In the genomic region with DNA sequence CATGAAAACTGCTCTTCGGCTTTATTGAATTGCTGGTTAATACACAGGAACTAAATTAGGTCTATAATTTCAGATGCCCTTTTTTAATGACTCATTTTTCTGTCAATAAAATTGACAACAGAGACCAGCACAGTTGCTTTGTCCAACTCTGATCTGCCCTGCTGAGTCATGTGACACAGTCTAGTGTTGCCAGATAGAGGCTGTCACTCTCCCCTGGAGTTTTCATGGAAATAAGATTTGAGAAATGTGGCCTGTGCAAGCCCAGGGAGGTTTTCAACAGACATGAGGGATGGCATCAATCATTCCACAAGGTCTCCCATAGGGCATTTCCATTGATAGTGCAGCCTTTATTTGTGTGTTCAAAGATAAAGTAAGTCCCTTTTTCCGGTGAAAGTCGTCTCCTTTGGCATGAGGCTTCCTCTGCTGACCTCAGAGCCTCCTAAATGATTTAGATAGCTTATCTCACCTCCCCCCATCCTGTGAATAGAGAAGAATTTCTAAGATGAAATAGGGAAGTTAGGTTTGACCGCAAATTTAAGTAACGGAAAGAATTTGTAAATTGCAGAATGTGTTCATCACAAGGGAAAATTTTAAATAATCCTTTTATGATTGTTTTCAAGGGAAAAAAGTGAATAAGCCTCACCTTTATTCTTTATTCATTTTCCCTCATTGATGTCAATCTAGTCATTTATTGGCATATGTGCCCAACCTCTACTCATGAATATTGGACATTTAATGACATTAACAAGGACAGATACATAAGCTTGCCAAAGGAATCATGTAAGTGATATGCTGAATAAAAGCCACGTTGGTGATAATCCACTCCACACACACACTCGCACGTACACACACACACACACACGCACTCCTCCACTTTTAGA, we compare ENCODE assay signal across 11 cellular contexts.
DNase-seq lines count a peak whose midpoint lies in the region; ATAC-seq, FAIRE-seq and TF ChIP-seq lines count a peak whose summit lies in the region.
"Had no signal": no experiment of that assay in that cellular context is flagged by ENCODE, and none has a peak within 500 bp of the region (broad histone marks: within the 10 kb centered on the region; RNA-seq: fewer than 3 reads in every experiment).

No MANE protein-coding gene starts in this region.

- no peak for TF ChIP-seq POLR2A in A549 (IDR thresholded peaks at IDR 0.05; ENCODE audit: low read length)

- CTCF ChIA-PET in A549 (lab: Yijun Ruan, JAX) (no interaction called here), PC-3 (lab: Charles Lee) (no interaction called here)

- TF ChIP-seq EP300 in A549 (IDR thresholded peaks at IDR 0.05) = no peak

- H3K4me1 ChIP-seq in A549 (peaks cover 9% of the 10 kb centered on the region; the same call in 1 of the 3 replicates), PC-3 (ENCODE audit: insufficient read depth, low read length) (peaks cover 12% of the 10 kb centered on the region)

- no peaks in the 10 kb centered on the region for H3F3A ChIP-seq in PC-3 (ENCODE audit: low read length, unreplicated experiment)

- H3K9me2 ChIP-seq in PC-3 (replicated peaks; ENCODE audit: low read length) = no peaks in the 10 kb centered on the region

- H2AFZ ChIP-seq in PC-3 (ENCODE audit: low read length) = no peak overlapping the region

- no peak for TF ChIP-seq RAD21 in A549 (conservative IDR thresholded peaks at IDR 0.05 in 1 of 2, IDR thresholded peaks at IDR 0.05 in 1 of 2)

- H3K9me3 ChIP-seq in A549 = no peaks in the 10 kb centered on the region
- no peaks in the 10 kb centered on the region for H3K9me3 ChIP-seq in PC-3 (ENCODE audit: low read length)

- no peak for FAIRE-seq in A549 (lab: Jason Lieb, UNC)

- ATAC-seq in A549 (no peak; a peak in 1 of 6 replicates), GM21447 (IDR thresholded peaks at IDR 0.05; ENCODE audit: unreplicated experiment) (peak; percentile 57), PC-3 (peak; percentile 42)
- ATAC-seq: Right ventricle myocardium inferior had no signal

- H4K20me1 ChIP-seq in PC-3 (ENCODE audit: low read length) = no peaks in the 10 kb centered on the region

- no peaks in the 10 kb centered on the region for H3K36me3 ChIP-seq in PC-3 (ENCODE audit: low read depth, low read length)

- 78% methylated on average over 9 of the region's 9 CpGs for WGBS in A549 (ENCODE audit: missing lambda C conversion rate)

- BruUV-seq in PC-3 (replicated peaks; lab: Mats Ljungman, UMichigan) = no TSS peak

- H3K27ac ChIP-seq in A549 (peak overlapping the region in 1 of 2 experiments; percentile 1; a peak in 1 of 6 replicates), PC-3 (ENCODE audit: low read length) (no peak overlapping the region)

- intact Hi-C loops in PC-3 (cut with micrococcal nuclease) = no loop called here

- no peak overlapping the region for H3K4me3 ChIP-seq in A549
- H3K4me3 ChIP-seq in PC-3 (ENCODE audit: low read length) = no peak overlapping the region

- POLR2A ChIA-PET in A549 (lab: Yijun Ruan, JAX) (no interaction called here), PC-3 (lab: Charles Lee; ENCODE audit: unreplicated experiment) (no interaction called here)

- TF ChIP-seq CTCF in A549 (IDR thresholded peaks at IDR 0.05) = no peak
- no peak for TF ChIP-seq CTCF in PC-3 (conservative IDR thresholded peaks at IDR 0.05; ENCODE audit: low read depth, low read length)

- H3K4me2 ChIP-seq in A549 = peak overlapping the region; percentile 32; the same call in 2 of the 3 replicates
- H3K4me2 ChIP-seq in PC-3 (ENCODE audit: low read length) = no peak overlapping the region

- no peak overlapping the region for H3K9ac ChIP-seq in PC-3 (ENCODE audit: low read length)

- DNase-seq in A549 (ENCODE audit: low read depth in 1 of 2, low spot score in 1 of 2) = peak in 1 of 2 experiments; percentile 10
- peak; percentile 50 for DNase-seq in PC-3
- DNase-seq in inferior parietal cortex (ENCODE audit: extremely low spot score) = peak; percentile 68
- no peak for DNase-seq in H4 (ENCODE audit: low spot score)
- no peak for DNase-seq in cortex of kidney (lab: John Stamatoyannopoulos, UW)
- no peak for DNase-seq in NCI-H1694 treated with DMSO at 0.1 percent for 48 hours (lab: John Stamatoyannopoulos, UW)
- no peak for DNase-seq in NCI-H748 treated with DMSO at 0.1 percent for 48 hours (lab: John Stamatoyannopoulos, UW)
- DNase-seq: CD4-positive, CD25-positive, alpha-beta regulatory T cell; right cardiac atrium had no signal

- H3K27me3 ChIP-seq in PC-3 (ENCODE audit: low read length) = no peaks in the 10 kb centered on the region

- no peaks in the 10 kb centered on the region for H3K79me2 ChIP-seq in PC-3 (ENCODE audit: low read length)

TF ChIP-seq in A549, 52 proteins besides CTCF, POLR2A, EP300 and RAD21:
- TF ChIP-seq CBX2 (IDR thresholded peaks at IDR 0.05; ENCODE audit: borderline replicate concordance, low read depth) = no peak
- no peak for TF ChIP-seq EHMT2 (IDR thresholded peaks at IDR 0.05; ENCODE audit: low read depth)
- no peak for TF ChIP-seq JUN (IDR thresholded peaks at IDR 0.05)
- TF ChIP-seq TP53 (CRISPR knock-in tag; IDR thresholded peaks at IDR 0.05) = no peak
- TF ChIP-seq SREBF2 (IDR thresholded peaks at IDR 0.05) = no peak
- TF ChIP-seq, protein P1, sequence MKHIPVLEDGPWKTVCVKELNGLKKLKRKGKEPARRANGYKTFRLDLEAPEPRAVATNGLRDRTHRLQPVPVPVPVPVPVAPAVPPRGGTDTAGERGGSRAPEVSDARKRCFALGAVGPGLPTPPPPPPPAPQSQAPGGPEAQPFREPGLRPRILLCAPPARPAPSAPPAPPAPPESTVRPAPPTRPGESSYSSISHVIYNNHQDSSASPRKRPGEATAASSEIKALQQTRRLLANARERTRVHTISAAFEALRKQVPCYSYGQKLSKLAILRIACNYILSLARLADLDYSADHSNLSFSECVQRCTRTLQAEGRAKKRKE (CRISPR knock-in tag; IDR thresholded peaks at IDR 0.05; ENCODE audit: low read depth) = no peak
- no peak for TF ChIP-seq MYC (IDR thresholded peaks at IDR 0.05; ENCODE audit: borderline replicate concordance, low read length)
- no peak for TF ChIP-seq ESRRA (IDR thresholded peaks at IDR 0.05; ENCODE audit: borderline replicate concordance, low read length)

Comparison
In these comparisons a context has a peak if more than half of its experiments do, and no peak if none do; other contexts are left out.
1. ATAC-seq: peak in GM21447 (single experiment) and PC-3 (single experiment); none in A549 (0 of 2).
2. DNase-seq: peak in PC-3 (single experiment) and inferior parietal cortex (single experiment); none in H4 (single experiment), cortex of kidney (single experiment), NCI-H1694 treated with DMSO at 0.1 percent for 48 hours (single experiment) and NCI-H748 treated with DMSO at 0.1 percent for 48 hours (single experiment).